In the genomic region with DNA sequence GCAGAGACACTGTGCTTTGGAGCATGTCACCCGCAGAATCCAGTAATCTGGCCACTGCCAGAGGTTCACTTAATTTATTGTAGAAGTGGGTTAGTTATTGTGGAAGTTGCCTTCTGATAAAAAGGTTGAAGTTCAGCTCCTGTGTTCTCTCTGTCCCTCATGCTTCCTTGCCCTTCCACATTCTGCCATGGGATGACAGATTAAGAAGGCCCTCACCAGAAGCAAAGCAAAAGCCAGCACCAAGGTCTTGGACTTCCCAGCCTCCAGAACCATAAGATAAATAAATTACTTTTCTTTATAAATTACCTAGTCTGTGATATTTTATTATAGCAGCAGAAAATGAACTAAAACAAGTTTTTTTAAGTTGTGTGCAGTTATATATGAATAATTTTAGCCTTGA, we compare ENCODE assay signal across 37 cellular contexts.
DNase-seq lines count a peak whose midpoint lies in the region; ATAC-seq, FAIRE-seq and TF ChIP-seq lines count a peak whose summit lies in the region.
"Had no signal": no experiment of that assay in that cellular context is flagged by ENCODE, and none has a peak within 500 bp of the region (broad histone marks: within the 10 kb centered on the region; RNA-seq: fewer than 3 reads in every experiment).

No MANE protein-coding gene starts in this region.

- H3K27me3 Mint-ChIP-seq in stimulated activated naive B cell treated with anti-CD40 and anti-IgM and Interleukin-4, amounts not matched to agents 10 μg/mL and 1 μg/mL and 100 μg/mL, for 72 hours: peaks cover 10 to 14% of the 10 kb centered on the region in 2 donors
- H3K27me3 Mint-ChIP-seq: CD4-positive, CD25-positive, alpha-beta regulatory T cell had no signal

- no peak overlapping the region for H2AFZ ChIP-seq in HepG2 (ENCODE audit: low read length)

- H3K4me1 Mint-ChIP-seq in stimulated activated naive B cell treated with anti-CD40 and anti-IgM and Interleukin-4, amounts not matched to agents 10 μg/mL and 1 μg/mL and 100 μg/mL, for 72 hours: peaks cover 12 to 15% of the 10 kb centered on the region in 2 donors
- H3K4me1 Mint-ChIP-seq: B cell; CD14-positive monocyte; CD4-positive, alpha-beta memory T cell; CD4-positive, CD25-positive, alpha-beta regulatory T cell; CD8-positive, alpha-beta memory T cell had no signal

- H3K27me3 ChIP-seq in HepG2 (ENCODE audit: control insufficient read depth in 1 of 2, insufficient read depth in 2 of 2, low read length in 2 of 2) (peaks cover 4% of the 10 kb centered on the region in 2 experiments; a peak in 4 of 5 replicates), right lobe of liver (no peaks in the 10 kb centered on the region), bronchial epithelial cell (ENCODE audit: control insufficient read depth, insufficient read depth, low read length) (peaks cover 1% of the 10 kb centered on the region)
- H3K27me3 ChIP-seq: BE2C; BLaER1; BLaER1 treated with 17β-estradiol and CSF1 and Interleukin-3, amounts not matched to agents 10 nM and 100 nM had no signal

- H3K4me3 ChIP-seq in HepG2 (replicated peaks in 1 of 3; ENCODE audit: insufficient read depth in 1 of 3, low read depth in 2 of 3, low read length in 3 of 3) (no peak overlapping the region), right lobe of liver (no peak overlapping the region), bronchial epithelial cell (ENCODE audit: low read depth, low read length) (no peak overlapping the region)
- H3K4me3 ChIP-seq: A549; BLaER1; BLaER1 treated with 17β-estradiol and CSF1 and Interleukin-3, amounts not matched to agents 10 nM and 100 nM had no signal

- no peak overlapping the region for H3K4me2 ChIP-seq in HepG2 (ENCODE audit: low read depth, low read length)
- H3K4me2 ChIP-seq: A549; BLaER1; BLaER1 treated with 17β-estradiol and CSF1 and Interleukin-3, amounts not matched to agents 10 nM and 100 nM had no signal

- in situ Hi-C loops in HepG2 (cut with HindIII; ENCODE audit: extremely low pct_ligation_motif_present, low pct_unique_long_range_greater_than_20kb): no loop called here

- no peak for FAIRE-seq in HepG2 (lab: Jason Lieb, UNC)
- FAIRE-seq in bronchial epithelial cell (lab: Jason Lieb, UNC): peak; percentile 43
- FAIRE-seq: A204.1, A549, D721Med had no signal

- no peaks in the 10 kb centered on the region for H3K79me2 ChIP-seq in HepG2 (ENCODE audit: insufficient read depth, low read length)

- H3K36me3 ChIP-seq in HepG2 (replicated peaks in 1 of 2; ENCODE audit: control insufficient read depth in 1 of 2, insufficient read depth in 2 of 2, low read length in 2 of 2): no peaks in the 10 kb centered on the region
- no peaks in the 10 kb centered on the region for H3K36me3 ChIP-seq in right lobe of liver
- no peaks in the 10 kb centered on the region for H3K36me3 ChIP-seq in bronchial epithelial cell (ENCODE audit: control insufficient read depth, insufficient read depth, low read length)
- H3K36me3 ChIP-seq: BE2C; BLaER1; BLaER1 treated with 17β-estradiol and CSF1 and Interleukin-3, amounts not matched to agents 10 nM and 100 nM had no signal

- DNase-seq in HepG2 (ENCODE audit: low spot score) (no peak), right lobe of liver (no peak), bronchial epithelial cell (ENCODE audit: low read depth) (no peak), mesenteric fat pad (ENCODE audit: low spot score) (peak; percentile 8), GM10248 (ENCODE audit: extremely low spot score) (no peak)
- no peak for DNase-seq in stimulated activated naive B cell treated with anti-CD40 and anti-IgM and Interleukin-4, amounts not matched to agents 10 μg/mL and 1 μg/mL and 100 μg/mL, for 72 hours
- DNase-seq in stimulated activated CD4-positive, alpha-beta T cell treated with anti-CD3 and anti-CD28 coated beads, Interleukin-12 subunit alpha, Interleukin-12 subunit beta, amount 100 ng/mL, for 4 hours: no peak
- DNase-seq: 8988T; ACHN; AML-193; BE2C; C1 segment of cervical spinal cord; Caco-2; Calu3; CD4-positive, alpha-beta memory T cell; CD4-positive, alpha-beta T cell; CD4-positive, CD25-positive, alpha-beta regulatory T cell; CD8-positive, alpha-beta memory T cell; CD8-positive, alpha-beta T cell; COR-L47; DMS 273 treated with DMSO at 0.1 percent for 48 hours; DMS153; DMS53; DMS79; DMS79 treated with DMSO at 0.1 percent for 48 hours; DND-41; EL had no signal

- H3K4me1 ChIP-seq in HepG2 (ENCODE audit: insufficient read depth, low read length): peaks cover 25% of the 10 kb centered on the region
- peaks cover 0 to 10% (median 2%) of the 10 kb centered on the region in 4 donors for H3K4me1 ChIP-seq in right lobe of liver
- H3K4me1 ChIP-seq: A549; BE2C; BLaER1; BLaER1 treated with 17β-estradiol and CSF1 and Interleukin-3, amounts not matched to agents 10 nM and 100 nM; Caco-2 had no signal

- intact Hi-C loops in HepG2 (cut with micrococcal nuclease; ENCODE audit: unreplicated experiment) (no loop called here), right lobe of liver (cut with DNase I) (no loop called here)

- TF ChIP-seq CTCF in HepG2 (CRISPR knock-in tag; IDR thresholded peaks at IDR 0.05) (no peak), right lobe of liver (IDR thresholded peaks at IDR 0.05) (no peak), bronchial epithelial cell (IDR thresholded peaks at IDR 0.05; ENCODE audit: insufficient read depth, low read length, severe bottlenecking) (no peak), GM10248 (IDR thresholded peaks at IDR 0.05; ENCODE audit: control extremely low read depth, extremely low read depth, low read depth, missing control alignments) (no peak)

- H3K27ac ChIP-seq in HepG2 (ENCODE audit: extremely low read length, insufficient read depth, low read length) (no peak overlapping the region), right lobe of liver (no peak overlapping the region)
- H3K27ac ChIP-seq: 22Rv1; A549; BLaER1; BLaER1 treated with 17β-estradiol and CSF1 and Interleukin-3, amounts not matched to agents 10 nM and 100 nM; C4-2B had no signal

- peaks cover 0 to 4% of the 10 kb centered on the region in 2 donors for H3K36me3 Mint-ChIP-seq in stimulated activated naive B cell treated with anti-CD40 and anti-IgM and Interleukin-4, amounts not matched to agents 10 μg/mL and 1 μg/mL and 100 μg/mL, for 72 hours
- H3K36me3 Mint-ChIP-seq: CD14-positive monocyte; CD4-positive, alpha-beta memory T cell; CD4-positive, CD25-positive, alpha-beta regulatory T cell; CD8-positive, alpha-beta memory T cell; CD8-positive, alpha-beta T cell had no signal

- 89% methylated on average over 1 of the region's 1 CpG for WGBS in HepG2 (ENCODE audit: low lambda C conversion rate)
- WGBS in right lobe of liver (ENCODE audit: insufficient coverage, low coverage, low lambda C conversion rate, missing lambda C conversion rate): 100% methylated on average over 1 of the region's 1 CpG

- CTCF ChIA-PET in HepG2 (lab: Yijun Ruan, JAX; ENCODE audit: low intra/inter-chr PET ratio, low total read pairs): no interaction called here
- CTCF ChIA-PET in GM10248 (lab: Yijun Ruan, JAX): no interaction called here

- no TSS peak for BruUV-seq in HepG2 (replicated peaks; lab: Mats Ljungman, UMichigan)

- no peak overlapping the region for H3K4me3 Mint-ChIP-seq in stimulated activated naive B cell treated with anti-CD40 and anti-IgM and Interleukin-4, amounts not matched to agents 10 μg/mL and 1 μg/mL and 100 μg/mL, for 72 hours
- H3K4me3 Mint-ChIP-seq: B cell; CD14-positive monocyte; CD4-positive, alpha-beta memory T cell; CD4-positive, alpha-beta T cell; CD8-positive, alpha-beta memory T cell; CD8-positive, alpha-beta T cell had no signal

- no peaks in the 10 kb centered on the region for H4K20me1 ChIP-seq in HepG2 (ENCODE audit: insufficient read depth, low read length)
- H4K20me1 ChIP-seq: BLaER1; BLaER1 treated with 17β-estradiol and CSF1 and Interleukin-3, amounts not matched to agents 10 nM and 100 nM had no signal

- no peak for TF ChIP-seq RAD21 in HepG2 (CRISPR knock-in tag; IDR thresholded peaks at IDR 0.05)

- H3K9me3 ChIP-seq in HepG2 (ENCODE audit: low read length): peaks cover 10% of the 10 kb centered on the region; the same call in 1 of the 2 replicates
- H3K9me3 ChIP-seq in right lobe of liver: no peaks in the 10 kb centered on the region
- H3K9me3 ChIP-seq: BE2C, BLaER1, Caco-2 had no signal

- POLR2A ChIA-PET in HepG2 (lab: Yijun Ruan, JAX): no interaction called here
- POLR2A ChIA-PET in GM10248 (lab: Yijun Ruan, JAX): no interaction called here

- H3K9me3 Mint-ChIP-seq in stimulated activated naive B cell treated with anti-CD40 and anti-IgM and Interleukin-4, amounts not matched to agents 10 μg/mL and 1 μg/mL and 100 μg/mL, for 72 hours: peaks cover 0 to 4% of the 10 kb centered on the region in 2 donors
- H3K9me3 Mint-ChIP-seq: CD4-positive, alpha-beta T cell; CD8-positive, alpha-beta T cell had no signal

- ATAC-seq in HepG2 (no peak), right lobe of liver (no peak), GM21576 (IDR thresholded peaks at IDR 0.05; ENCODE audit: unreplicated experiment) (no peak)
- no peak for ATAC-seq in stimulated activated naive B cell treated with anti-CD40 and anti-IgM and Interleukin-4, amounts not matched to agents 10 μg/mL and 1 μg/mL and 100 μg/mL, for 72 hours (replicated peaks)
- ATAC-seq: A549; CD8-positive, alpha-beta T cell had no signal

- TF ChIP-seq EP300 in HepG2 (IDR thresholded peaks at IDR 0.05; ENCODE audit: low read depth in 2 of 2, low read length in 2 of 2) (no peak), HepG2 (CRISPR knock-in tag; IDR thresholded peaks at IDR 0.05; ENCODE audit: borderline replicate concordance) (no peak)

- H3K27ac Mint-ChIP-seq in stimulated activated naive B cell treated with anti-CD40 and anti-IgM and Interleukin-4, amounts not matched to agents 10 μg/mL and 1 μg/mL and 100 μg/mL, for 72 hours: peak overlapping the region; percentile 25
- H3K27ac Mint-ChIP-seq: B cell; CD14-positive monocyte; CD4-positive, alpha-beta memory T cell; CD4-positive, alpha-beta T cell; CD4-positive, CD25-positive, alpha-beta regulatory T cell; CD8-positive, alpha-beta memory T cell; CD8-positive, alpha-beta T cell had no signal

- H3K9ac ChIP-seq in HepG2 (ENCODE audit: insufficient read depth, low read depth, low read length): no peak overlapping the region
- H3K9ac ChIP-seq: BLaER1; BLaER1 treated with 17β-estradiol and CSF1 and Interleukin-3, amounts not matched to agents 10 nM and 100 nM had no signal

- no peak for TF ChIP-seq POLR2A in HepG2 (IDR thresholded peaks at IDR 0.05; ENCODE audit: insufficient read depth in 1 of 2, low read depth in 2 of 2, low read length in 2 of 2)
- TF ChIP-seq POLR2A in right lobe of liver (IDR thresholded peaks at IDR 0.05): no peak

TF ChIP-seq in HepG2, 621 proteins besides CTCF, POLR2A, EP300 and RAD21 (continues in another document):
- peak; percentile 99 for TF ChIP-seq ZNF564 (CRISPR knock-in tag; IDR thresholded peaks at IDR 0.05)
- no peak for TF ChIP-seq FOSL2 (CRISPR knock-in tag; IDR thresholded peaks at IDR 0.05)
